15 cellular contexts compared by ENCODE assay signal in genomic region chr2:219777388-219777787, GRCh38.
A peak's percentile ranks its signal among the peaks of the same experiment; 100 is the strongest.
DNase-seq lines count a peak whose midpoint lies in the region; ATAC-seq and TF ChIP-seq lines count a peak whose summit lies in the region.
"Had no signal": no experiment of that assay in that cellular context is flagged by ENCODE, and none has a peak within 500 bp of the region (broad histone marks: within the 10 kb centered on the region; RNA-seq: fewer than 3 reads in every experiment).

No MANE protein-coding gene starts in this region.

- peak; percentile 37 for ATAC-seq in left ventricle myocardium superior
- no peak for ATAC-seq in Right ventricle myocardium inferior
- no peak for ATAC-seq in GM21723 (IDR thresholded peaks at IDR 0.05; ENCODE audit: unreplicated experiment)
- ATAC-seq: CD8-positive, alpha-beta T cell; GM12878 had no signal

- intact Hi-C loops in left ventricle myocardium superior (cut with micrococcal nuclease) = no loop called here
- intact Hi-C loops in Right ventricle myocardium inferior (cut with DNase I) = no loop called here

- TF ChIP-seq CTCF in WERI-Rb-1 (IDR thresholded peaks at IDR 0.05; ENCODE audit: low read depth, low read length) = no peak

- H3K9me3 ChIP-seq in WERI-Rb-1 (ENCODE audit: severe bottlenecking) = no peaks in the 10 kb centered on the region
- H3K9me3 ChIP-seq: BLaER1 treated with 17β-estradiol and CSF1 and Interleukin-3, amounts not matched to agents 10 nM and 100 nM had no signal

- no peak overlapping the region for H3K27ac ChIP-seq in WERI-Rb-1
- H3K27ac ChIP-seq: BLaER1 treated with 17β-estradiol and CSF1 and Interleukin-3, amounts not matched to agents 10 nM and 100 nM had no signal

- no peak for DNase-seq in left ventricle myocardium superior
- no peak for DNase-seq in Right ventricle myocardium inferior (ENCODE audit: missing footprints)
- DNase-seq in WERI-Rb-1 = peak; percentile 42
- DNase-seq in left kidney (ENCODE audit: low read depth, low spot score) = peak; percentile 25
- DNase-seq in occipital lobe (lab: John Stamatoyannopoulos, UW) = no peak
- no peak for DNase-seq in epidermal melanocyte (ENCODE audit: insufficient read length, low spot score)
- DNase-seq: CD8-positive, alpha-beta T cell; COR-L47; DMS 273 treated with DMSO at 0.1 percent for 48 hours; DMS53; DND-41; EL had no signal

- no peaks in the 10 kb centered on the region for H3K36me3 ChIP-seq in WERI-Rb-1
- H3K36me3 ChIP-seq: BLaER1 treated with 17β-estradiol and CSF1 and Interleukin-3, amounts not matched to agents 10 nM and 100 nM had no signal

- H3K4me3 ChIP-seq in WERI-Rb-1 (ENCODE audit: low read depth, low read length) = no peak overlapping the region
- H3K4me3 ChIP-seq: BLaER1 treated with 17β-estradiol and CSF1 and Interleukin-3, amounts not matched to agents 10 nM and 100 nM; GM12878 had no signal

- no peaks in the 10 kb centered on the region for H3K27me3 ChIP-seq in WERI-Rb-1 (ENCODE audit: insufficient read depth, low read depth, severe bottlenecking)
- H3K27me3 ChIP-seq: BLaER1 treated with 17β-estradiol and CSF1 and Interleukin-3, amounts not matched to agents 10 nM and 100 nM had no signal

Comparison
In these comparisons a context has a peak if more than half of its experiments do, and no peak if none do; other contexts are left out.
1. DNase-seq: peak in WERI-Rb-1 (single experiment) and left kidney (single experiment); none in left ventricle myocardium superior (single experiment), Right ventricle myocardium inferior (single experiment), occipital lobe (single experiment) and epidermal melanocyte (single experiment).